In genomic region chr1:93703649-93704048, GRCh38 we compare ENCODE assay signal across 12 cellular contexts. TPM values are rescaled to one million over a fixed set of nuclear protein-coding genes. Genes with fewer than 3 reads are reported as not detected.
DNase-seq lines count a peak whose midpoint lies in the region; ATAC-seq and TF ChIP-seq lines count a peak whose summit lies in the region.
"Had no signal": no experiment of that assay in that cellular context is flagged by ENCODE, and none has a peak within 500 bp of the region (broad histone marks: within the 10 kb centered on the region; RNA-seq: fewer than 3 reads in every experiment).

No MANE protein-coding gene starts in this region.

- TF ChIP-seq RAD21 in liver (IDR thresholded peaks at IDR 0.05) = no peak

- peak overlapping the region; percentile 60 for H3K4me2 ChIP-seq in OCI-LY7 (ENCODE audit: low read length)

- H3K79me2 ChIP-seq in OCI-LY7 (ENCODE audit: insufficient read depth, low read depth, low read length) = no peaks in the 10 kb centered on the region

- BruUV-seq in OCI-LY7 (replicated peaks; lab: Mats Ljungman, UMichigan) = TSS peak; percentile 57
- no TSS peak for BruUV-seq in Caco-2 (replicated peaks; lab: Mats Ljungman, UMichigan)

- no peaks in the 10 kb centered on the region for H3K27me3 Mint-ChIP-seq in Caco-2 (ENCODE audit: insufficient read depth, unreplicated experiment)
- H3K27me3 Mint-ChIP-seq in osteocyte (ENCODE audit: unreplicated experiment) = no peaks in the 10 kb centered on the region

- H3K4me3 Mint-ChIP-seq in Caco-2 (ENCODE audit: unreplicated experiment) = no peak overlapping the region
- no peak overlapping the region for H3K4me3 Mint-ChIP-seq in osteocyte (ENCODE audit: unreplicated experiment)

- peak overlapping the region; percentile 16 for H3K4me3 ChIP-seq in OCI-LY7 (ENCODE audit: low read depth, low read length, poor library complexity, severe bottlenecking)
- H3K4me3 ChIP-seq in liver (ENCODE audit: low read depth in 1 of 3, low read length in 3 of 3) = no peak overlapping the region
- no peak overlapping the region for H3K4me3 ChIP-seq in Caco-2 (ENCODE audit: low read depth, low read length)
- H3K4me3 ChIP-seq: ascending aorta, thyroid gland had no signal

- CTCF ChIA-PET in OCI-LY7 (lab: Charles Lee; ENCODE audit: unreplicated experiment) = interaction anchor here (1.1 to 2.9 kb wide), 2 partner anchors 12 kb away, joined by 3 to 14 read pairs; no protein-coding TSS in a partner anchor
- CTCF ChIA-PET in Caco-2 (lab: Charles Lee) = interaction anchor here (0.6 kb wide), 1 partner anchor 64 kb away, joined by 3 read pairs; no protein-coding TSS in a partner anchor

- no peaks in the 10 kb centered on the region for H3K36me3 Mint-ChIP-seq in Caco-2 (ENCODE audit: insufficient read depth, unreplicated experiment)
- no peaks in the 10 kb centered on the region for H3K36me3 Mint-ChIP-seq in osteocyte (ENCODE audit: unreplicated experiment)

- H3K27ac ChIP-seq in OCI-LY7 (ENCODE audit: low read depth, low read length, poor library complexity, severe bottlenecking) = peak overlapping the region; percentile 98
- peak overlapping the region; percentile 41 to 83 for H3K27ac ChIP-seq in liver (ENCODE audit: low read depth in 1 of 2, low read length in 2 of 2)
- H3K27ac ChIP-seq: ascending aorta had no signal

- H3K4me1 Mint-ChIP-seq in Caco-2 (ENCODE audit: low read depth, unreplicated experiment) (peaks cover 8% of the 10 kb centered on the region), osteocyte (ENCODE audit: unreplicated experiment) (peaks cover 29% of the 10 kb centered on the region)

- peak overlapping the region in 1 of 2 donors; percentile 63 for H3K9ac ChIP-seq in liver (ENCODE audit: low read depth in 1 of 2, low read length in 2 of 2)

- 31% methylated on average over 3 of the region's 3 CpGs for WGBS in liver

- peak; percentile 74 for DNase-seq in ELR (ENCODE audit: low read depth)
- DNase-seq in OCI-LY7 (ENCODE audit: low spot score) = no peak
- no peak for DNase-seq in COLO829 (ENCODE audit: low spot score)
- no peak for DNase-seq in Caco-2
- no peak for DNase-seq in osteocyte (ENCODE audit: extremely low spot score, unreplicated experiment)
- DNase-seq: NCI-H1417 treated with DMSO at 0.1 percent for 48 hours, SHP77 treated with DMSO at 0.1 percent for 48 hours, thyroid gland had no signal

- TF ChIP-seq CTCF in OCI-LY7 (conservative IDR thresholded peaks at IDR 0.05; ENCODE audit: low read length) = no peak
- no peak for TF ChIP-seq CTCF in liver (IDR thresholded peaks at IDR 0.05; ENCODE audit: low read depth, low read length, missing input control)
- no peak for TF ChIP-seq CTCF in Caco-2 (IDR thresholded peaks at IDR 0.05; ENCODE audit: insufficient read depth in 1 of 2, low read depth in 1 of 2, low read length in 1 of 2, severe bottlenecking in 1 of 2, unreplicated experiment in 1 of 2)
- no peak for TF ChIP-seq CTCF in osteocyte (IDR thresholded peaks at IDR 0.05)

- ATAC-seq in HG02610 (IDR thresholded peaks at IDR 0.05; ENCODE audit: unreplicated experiment) (peak; percentile 15), HG02973 (IDR thresholded peaks at IDR 0.05; ENCODE audit: unreplicated experiment) (no peak)

- no peaks in the 10 kb centered on the region for H3K9me3 ChIP-seq in OCI-LY7 (ENCODE audit: low read length)
- no peaks in the 10 kb centered on the region for H3K9me3 ChIP-seq in liver (ENCODE audit: control insufficient read depth in 4 of 4, low read length in 3 of 4)
- H3K9me3 ChIP-seq in Caco-2 = no peaks in the 10 kb centered on the region
- H3K9me3 ChIP-seq: ascending aorta, thyroid gland had no signal

- no peaks in the 10 kb centered on the region for H3K9me2 ChIP-seq in OCI-LY7 (ENCODE audit: insufficient read depth, low read length)

- H3K4me1 ChIP-seq in OCI-LY7 (ENCODE audit: insufficient read depth, low read length, poor library complexity, severe bottlenecking) (peaks cover 98% of the 10 kb centered on the region), liver (ENCODE audit: control insufficient read depth in 4 of 4, insufficient read depth in 4 of 4, low read length in 3 of 4) (peaks cover 8 to 16% (median 14%) of the 10 kb centered on the region in 4 donors), Caco-2 (no peaks in the 10 kb centered on the region)

- POLR2A ChIA-PET in OCI-LY7 (lab: Charles Lee) (interaction anchor here (6.1 to 25.4 kb wide), 3 partner anchors 6 to 18 kb away, joined by 47 to 497 read pairs (median 94); partner anchors contain the start of gene BCAR3), Caco-2 (lab: Charles Lee) (no interaction called here)

- H3K36me3 ChIP-seq in OCI-LY7 (ENCODE audit: insufficient read depth, low read length) (no peaks in the 10 kb centered on the region), liver (ENCODE audit: control insufficient read depth in 4 of 4, insufficient read depth in 3 of 4, low read depth in 1 of 4, low read length in 3 of 4) (no peaks in the 10 kb centered on the region), Caco-2 (ENCODE audit: control insufficient read depth, insufficient read depth, low read length) (no peaks in the 10 kb centered on the region)
- H3K36me3 ChIP-seq: ascending aorta, thyroid gland had no signal

- H3K27ac Mint-ChIP-seq in Caco-2 (ENCODE audit: unreplicated experiment) (no peak overlapping the region), osteocyte (ENCODE audit: unreplicated experiment) (no peak overlapping the region)

- H2AFZ ChIP-seq in OCI-LY7 (ENCODE audit: low read length) = peak overlapping the region; percentile 48; the same call in 1 of the 2 replicates

- H3K27me3 ChIP-seq in liver (ENCODE audit: control insufficient read depth in 4 of 4, insufficient read depth in 4 of 4, low read length in 3 of 4) (no peaks in the 10 kb centered on the region), Caco-2 (replicated peaks; ENCODE audit: control insufficient read depth, insufficient read depth, low read length) (no peaks in the 10 kb centered on the region)
- H3K27me3 ChIP-seq: ascending aorta, thyroid gland had no signal

- H4K20me1 ChIP-seq in OCI-LY7 (ENCODE audit: insufficient read depth, low read length) = no peaks in the 10 kb centered on the region

- intact Hi-C loops in OCI-LY7 (cut with micrococcal nuclease; ENCODE audit: unreplicated experiment) = loop anchor here (1.0 to 5.0 kb wide), 4 partner anchors 13 to 726 kb away; no protein-coding TSS in a partner anchor
- intact Hi-C loops in Caco-2 (cut with micrococcal nuclease; ENCODE audit: unreplicated experiment) = no loop called here

- H3K9me3 Mint-ChIP-seq in Caco-2 (ENCODE audit: unreplicated experiment) (no peaks in the 10 kb centered on the region), osteocyte (ENCODE audit: unreplicated experiment) (no peaks in the 10 kb centered on the region)

TF ChIP-seq in liver, 16 proteins besides CTCF, POLR2A, EP300 and RAD21:
- TF ChIP-seq TAF1 (conservative IDR thresholded peaks at IDR 0.05) = no peak
- peak in 1 of 2 donors; percentile 40 for TF ChIP-seq JUND (IDR thresholded peaks at IDR 0.05)
- no peak for TF ChIP-seq HNF4G (IDR thresholded peaks at IDR 0.05)
- peak; percentile 57 for TF ChIP-seq YY1 (IDR thresholded peaks at IDR 0.05)
- no peak for TF ChIP-seq HNF4A (conservative IDR thresholded peaks at IDR 0.05)
- peak; percentile 58 for TF ChIP-seq REST (IDR thresholded peaks at IDR 0.05)
- peak; percentile 36 to 55 for TF ChIP-seq RXRA (IDR thresholded peaks at IDR 0.05)

RNA-seq across cellular contexts. Expression of gene BCAR3, which starts 22.0 kb away (rescaled TPM):
- 12.0 and 16.3 TPM in 2 replicates for total RNA-seq in OCI-LY7 (2014; rRNA removed; shearing (Covaris generic))
- 18.8 and 24.2 TPM in 2 replicates for total RNA-seq in OCI-LY7 (2022)
- total RNA-seq in liver = 1 to 10 TPM; 2.8 to 8.0 TPM
- polyA plus RNA-seq in liver = 10 to 100 TPM in 1 of 2 donors, 1 to 10 TPM in 1; 7.4 to 10.3 TPM
- total RNA-seq in Caco-2 (2022) = 9.3 and 9.9 TPM in 2 replicates
- total RNA-seq in osteocyte = 7.9 and 8.8 TPM in 2 replicates
